Comparison of ENCODE assay signal across 18 cellular contexts in genomic region chr17:67821871-67822367, GRCh38. TPM values are rescaled to one million over a fixed set of nuclear protein-coding genes. Genes with fewer than 3 reads are reported as not detected.
DNase-seq lines count a peak whose midpoint lies in the region; ATAC-seq and TF ChIP-seq lines count a peak whose summit lies in the region.
"Had no signal": no experiment of that assay in that cellular context is flagged by ENCODE, and none has a peak within 500 bp of the region (broad histone marks: within the 10 kb centered on the region; RNA-seq: fewer than 3 reads in every experiment).

No MANE protein-coding gene starts in this region.

- H3K4me3 Mint-ChIP-seq in activated CD8-positive, alpha-beta memory T cell treated with anti-CD3 and anti-CD28 coated beads, Interleukin-2, amount 10 ng/mL, durations not matched to agents 7 days and 5 days = no peak overlapping the region
- no peak overlapping the region for H3K4me3 Mint-ChIP-seq in H9
- H3K4me3 Mint-ChIP-seq: CD8-positive, alpha-beta T cell; HFFc6 had no signal

- H3K4me1 ChIP-seq in H9 (ENCODE audit: insufficient read depth, low read length) = no peaks in the 10 kb centered on the region

- H2AK5ac ChIP-seq in H9 (ENCODE audit: insufficient read length, low read length) = no peak overlapping the region

- WGBS in H9 (ENCODE audit: extremely low coverage, insufficient read length, low lambda C conversion rate) = no CpG with 5 or more reads among the region's 12 CpGs

- intact Hi-C loops in posterior vena cava (cut with DNase I) = no loop called here

- H4K20me1 ChIP-seq in H9 (ENCODE audit: control insufficient read depth, insufficient read depth, insufficient read length) = no peaks in the 10 kb centered on the region

- H4K91ac ChIP-seq in H9 (ENCODE audit: insufficient read length, low read depth, low read length) = no peak overlapping the region

- no peak overlapping the region for H2BK12ac ChIP-seq in H9 (ENCODE audit: insufficient read length, low read depth, low read length)

- no peak overlapping the region for H2BK120ac ChIP-seq in H9 (ENCODE audit: low read depth, low read length, poor library complexity, severe bottlenecking)

- H3T11ph ChIP-seq in H9 (ENCODE audit: low read length) = no peak overlapping the region

- H3K9me3 Mint-ChIP-seq in activated CD8-positive, alpha-beta memory T cell treated with anti-CD3 and anti-CD28 coated beads, Interleukin-2, amount 10 ng/mL, durations not matched to agents 7 days and 5 days (ENCODE audit: low read depth) = no peaks in the 10 kb centered on the region
- peaks cover 0 to 3% of the 10 kb centered on the region in 2 experiments; a peak in 1 of 5 replicates for H3K9me3 Mint-ChIP-seq in H9
- H3K9me3 Mint-ChIP-seq: CD8-positive, alpha-beta T cell; HFFc6 had no signal

- H3K23me2 ChIP-seq in H9 (ENCODE audit: insufficient read length, low read depth, low read length, poor library complexity, severe bottlenecking) = peaks cover 5% of the 10 kb centered on the region

- H3K27ac Mint-ChIP-seq in activated CD8-positive, alpha-beta memory T cell treated with anti-CD3 and anti-CD28 coated beads, Interleukin-2, amount 10 ng/mL, durations not matched to agents 7 days and 5 days = no peak overlapping the region
- H3K27ac Mint-ChIP-seq in H9 = no peak overlapping the region; a peak in 1 of 7 replicates
- H3K27ac Mint-ChIP-seq: CD14-positive monocyte; CD8-positive, alpha-beta T cell; HFFc6 had no signal

- no peak overlapping the region for H3K27ac ChIP-seq in H9 (ENCODE audit: insufficient read length, low read depth, low read length)
- H3K27ac ChIP-seq: 22Rv1, HL-60 had no signal

- H3K56ac ChIP-seq in H9 (ENCODE audit: insufficient read length, low read depth, low read length) = no peak overlapping the region

- CTCF ChIA-PET in activated CD8-positive, alpha-beta memory T cell treated with anti-CD3 and anti-CD28 coated beads, Interleukin-2, amount 10 ng/mL, durations not matched to agents 7 days and 5 days (lab: Charles Lee) = no interaction called here
- CTCF ChIA-PET in GM10248 (lab: Yijun Ruan, JAX) = interaction anchor here (4.4 to 4.8 kb wide), 2 partner anchors 18 to 22 kb away, joined by 37 to 38 read pairs; no protein-coding TSS in a partner anchor

- H2AFZ ChIP-seq in H9 (ENCODE audit: low read length) = no peak overlapping the region

- H2BK5ac ChIP-seq in H9 (ENCODE audit: insufficient read length, low read length) = no peak overlapping the region

- H3K27me3 ChIP-seq in H9 (ENCODE audit: insufficient read depth, low read length) = no peaks in the 10 kb centered on the region

- H3K14ac ChIP-seq in H9 (ENCODE audit: insufficient read depth, low read length) = no peak overlapping the region

- H3K9me3 ChIP-seq in H9 (ENCODE audit: control insufficient read depth, low read depth, low read length) = no peaks in the 10 kb centered on the region

- no peak overlapping the region for H4K8ac ChIP-seq in H9 (replicated peaks; ENCODE audit: insufficient read length, low read depth, low read length)

- peak; percentile 37 for DNase-seq in activated CD8-positive, alpha-beta memory T cell treated with anti-CD3 and anti-CD28 coated beads for 24 hours
- DNase-seq in activated CD8-positive, alpha-beta memory T cell treated with anti-CD3 and anti-CD28 coated beads, Interleukin-2, amount 10 ng/mL, durations not matched to agents 7 days and 5 days = no peak
- DNase-seq in ecto neural progenitor cell (ENCODE audit: low spot score) = peak; percentile 26
- peak; percentile 52 for DNase-seq in posterior vena cava (ENCODE audit: low spot score)
- no peak for DNase-seq in H9
- no peak for DNase-seq in GM10248 (ENCODE audit: extremely low spot score)
- DNase-seq: COR-L47, DMS153, DMS79 treated with DMSO at 0.1 percent for 48 hours, GDM1, HCEC 1CT, HFFc6, IMR-90 had no signal

- POLR2A ChIA-PET in GM10248 (lab: Yijun Ruan, JAX) = no interaction called here

- no peak for ATAC-seq in activated CD8-positive, alpha-beta memory T cell treated with anti-CD3 and anti-CD28 coated beads, Interleukin-2, amount 10 ng/mL, durations not matched to agents 7 days and 5 days
- ATAC-seq in HG03095 (IDR thresholded peaks at IDR 0.05; ENCODE audit: unreplicated experiment) = no peak
- ATAC-seq: CD8-positive, alpha-beta T cell had no signal

- H3K4me1 Mint-ChIP-seq in activated CD8-positive, alpha-beta memory T cell treated with anti-CD3 and anti-CD28 coated beads, Interleukin-2, amount 10 ng/mL, durations not matched to agents 7 days and 5 days = peaks cover 4% of the 10 kb centered on the region
- peaks cover 2 to 4% of the 10 kb centered on the region in 2 experiments; a peak in 1 of 4 replicates for H3K4me1 Mint-ChIP-seq in H9

- H4K5ac ChIP-seq in H9 (ENCODE audit: insufficient read length, low read depth, low read length) = no peak overlapping the region

- no peak overlapping the region for H3K4ac ChIP-seq in H9 (ENCODE audit: low read depth, low read length)

- H2BK15ac ChIP-seq in H9 (ENCODE audit: low read depth, low read length) = no peak overlapping the region

- no peak overlapping the region for H3K4me2 ChIP-seq in H9 (ENCODE audit: insufficient read depth, insufficient read length, low read length)

- H3K79me1 ChIP-seq in H9 (ENCODE audit: insufficient read depth, low read depth, low read length, poor library complexity, severe bottlenecking) = no peaks in the 10 kb centered on the region

- no peak overlapping the region for H2BK20ac ChIP-seq in H9 (ENCODE audit: low read depth, low read length, poor library complexity, severe bottlenecking)

- H3K18ac ChIP-seq in H9 (ENCODE audit: insufficient read length, low read depth, low read length) = no peak overlapping the region

- H3K27me3 Mint-ChIP-seq in activated CD8-positive, alpha-beta memory T cell treated with anti-CD3 and anti-CD28 coated beads, Interleukin-2, amount 10 ng/mL, durations not matched to agents 7 days and 5 days = peaks cover 20% of the 10 kb centered on the region
- peaks cover 10% of the 10 kb centered on the region for H3K27me3 Mint-ChIP-seq in H9 (ENCODE audit: low read depth)

- peaks cover 2% of the 10 kb centered on the region for H3K36me3 Mint-ChIP-seq in activated CD8-positive, alpha-beta memory T cell treated with anti-CD3 and anti-CD28 coated beads, Interleukin-2, amount 10 ng/mL, durations not matched to agents 7 days and 5 days
- H3K36me3 Mint-ChIP-seq in H9 (ENCODE audit: insufficient read depth in 1 of 3, low read depth in 3 of 3) = peaks cover 0 to 10% (median 7%) of the 10 kb centered on the region in 3 experiments; a peak in 5 of 7 replicates
- H3K36me3 Mint-ChIP-seq: CD14-positive monocyte had no signal

- no peak overlapping the region for H3K23ac ChIP-seq in H9 (ENCODE audit: insufficient read length, low read depth, low read length)

- no peak overlapping the region for H3K9ac ChIP-seq in H9 (ENCODE audit: extremely low read depth, insufficient read length, low read length)

- peaks cover 4% of the 10 kb centered on the region; the same call in 1 of the 2 replicates for H3K79me2 ChIP-seq in H9 (ENCODE audit: insufficient read depth, low read length)

- TF ChIP-seq CTCF in H9 (conservative IDR thresholded peaks at IDR 0.05) (no peak), GM10248 (IDR thresholded peaks at IDR 0.05; ENCODE audit: control extremely low read depth, extremely low read depth, low read depth, missing control alignments) (no peak)

RNA-seq across cellular contexts. Expression of gene BPTF, which starts 3.4 kb away (rescaled TPM):
- total RNA-seq in activated CD8-positive, alpha-beta memory T cell treated with anti-CD3 and anti-CD28 coated beads, Interleukin-2, amount 10 ng/mL, durations not matched to agents 7 days and 5 days = 100 to 1,000 TPM in 1 of 2 experiments, 10 to 100 TPM in 1; 89.3 to 101 TPM
- 10 to 100 TPM; 70.1 to 70.8 TPM for total RNA-seq in posterior vena cava
- 201 and 203 TPM in 2 replicates for total RNA-seq in H9 (2021)

Comparison
In these comparisons a context has a peak if more than half of its experiments do, and no peak if none do; other contexts are left out.
1. DNase-seq: peak in activated CD8-positive, alpha-beta memory T cell treated with anti-CD3 and anti-CD28 coated beads for 24 hours (single experiment), ecto neural progenitor cell (single experiment) and posterior vena cava (single experiment); none in activated CD8-positive, alpha-beta memory T cell treated with anti-CD3 and anti-CD28 coated beads, Interleukin-2, amount 10 ng/mL, durations not matched to agents 7 days and 5 days (single experiment), H9 (single experiment) and GM10248 (single experiment).